ENCODE assay signal across 10 cellular contexts in the genomic region with DNA sequence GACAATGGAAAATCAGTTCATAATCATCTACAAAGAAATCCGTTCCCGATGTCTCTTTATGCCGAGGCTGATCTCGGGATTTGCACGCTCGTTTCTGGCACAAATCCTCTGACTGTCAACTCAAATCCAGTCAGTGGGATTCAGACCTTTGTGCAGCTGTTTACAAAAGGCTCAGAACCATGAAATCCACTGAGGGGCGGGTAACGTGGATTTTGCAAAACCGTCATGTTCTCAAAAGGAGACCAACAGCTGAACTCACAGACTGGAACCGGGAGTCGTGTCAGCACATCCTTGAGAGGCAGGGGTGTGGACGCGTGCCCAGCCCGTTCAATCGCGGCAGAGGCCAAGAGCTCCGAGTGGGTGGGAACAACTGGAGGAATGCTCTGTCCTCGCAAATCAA. TPM values are rescaled to one million over a fixed set of nuclear protein-coding genes. Genes with fewer than 3 reads are reported as not detected.
A peak's percentile ranks its signal among the peaks of the same experiment; 100 is the strongest.
DNase-seq lines count a peak whose midpoint lies in the region; ATAC-seq and TF ChIP-seq lines count a peak whose summit lies in the region.
"Had no signal": no experiment of that assay in that cellular context is flagged by ENCODE, and none has a peak within 500 bp of the region (broad histone marks: within the 10 kb centered on the region; RNA-seq: fewer than 3 reads in every experiment).

No MANE protein-coding gene starts in this region.

- H3K4me3 ChIP-seq in heart right ventricle, result no peak overlapping the region

- intact Hi-C loops in heart right ventricle (cut with DNase I), result loop anchor here in 3 of 10 donors (5.0 to 10.0 kb wide), 3 partner anchors 52 to 69 kb away; no protein-coding TSS in a partner anchor

- peak; percentile 96 for DNase-seq in AG09319 (ENCODE audit: extremely low read depth, low read depth)
- DNase-seq in amniotic epithelial cell (ENCODE audit: low read depth), result peak; percentile 49
- DNase-seq in heart right ventricle, result peak; percentile 79 to 86
- peak; percentile 72 for DNase-seq in pons (ENCODE audit: low spot score)
- DNase-seq in dermis blood vessel endothelial cell, result no peak
- DNase-seq in HK-2 (ENCODE audit: unreplicated experiment), result no peak
- no peak for DNase-seq in activated gamma-delta T cell (lab: John Stamatoyannopoulos, UW)
- DNase-seq: activated CD4-positive, alpha-beta T cell treated with anti-CD3 and anti-CD28 coated beads, Interleukin-2, amount 50 U/mL, for 4 hours; NCI-H774 had no signal

- H3K27me3 ChIP-seq in heart right ventricle, result no peaks in the 10 kb centered on the region

- no peaks in the 10 kb centered on the region for H3K9me3 ChIP-seq in heart right ventricle

- peaks cover 0 to 49% (median 30%) of the 10 kb centered on the region in 9 donors for H3K4me1 ChIP-seq in heart right ventricle

- peaks cover 0 to 88% (median 17%) of the 10 kb centered on the region in 9 donors for H3K36me3 ChIP-seq in heart right ventricle

- 27 to 38% methylated on average over 18 of the region's 18 CpGs for WGBS in heart right ventricle, 2 donors

- ATAC-seq in heart right ventricle (peak; percentile 72 to 86 (median 82)), HG02981 (IDR thresholded peaks at IDR 0.05; ENCODE audit: unreplicated experiment) (no peak)

- TF ChIP-seq CTCF in AG09319 (IDR thresholded peaks at IDR 0.05; ENCODE audit: low read depth, low read length), result no peak
- TF ChIP-seq CTCF in heart right ventricle (IDR thresholded peaks at IDR 0.05), result no peak

- H3K27ac ChIP-seq in heart right ventricle, result peak overlapping the region; percentile 18 to 88 (median 74)

RNA-seq across cellular contexts. Expression of gene ACOX3, which starts 46.4 kb away (rescaled TPM):
- total RNA-seq in heart right ventricle (10 to 100 TPM; 21.6 to 28.9 (median 25.6) TPM), dermis blood vessel endothelial cell (29.3 and 44.2 TPM in 2 replicates)
- polyA plus RNA-seq in heart right ventricle, result 10 to 100 TPM; 17.9 to 18.5 TPM

RNA-seq across cellular contexts. Expression of gene TRMT44, which starts 46.5 kb away (rescaled TPM):
- total RNA-seq in heart right ventricle, result 10 to 100 TPM in 2 of 10 donors, 1 to 10 TPM in 8; 6.0 to 10.2 (median 8.4) TPM
- 1 to 10 TPM; 4.5 to 5.3 TPM for polyA plus RNA-seq in heart right ventricle
- total RNA-seq in dermis blood vessel endothelial cell, result 14.9 and 23.0 TPM in 2 replicates

Comparison
In these comparisons a context has a peak if more than half of its experiments do, and no peak if none do; other contexts are left out.
1. DNase-seq: peak in AG09319 (single experiment), amniotic epithelial cell (single experiment), heart right ventricle (2 of 2) and pons (single experiment); none in dermis blood vessel endothelial cell (single experiment), HK-2 (single experiment) and activated gamma-delta T cell (single experiment).